ENCODE assay signal across 10 cellular contexts in the genomic region with DNA sequence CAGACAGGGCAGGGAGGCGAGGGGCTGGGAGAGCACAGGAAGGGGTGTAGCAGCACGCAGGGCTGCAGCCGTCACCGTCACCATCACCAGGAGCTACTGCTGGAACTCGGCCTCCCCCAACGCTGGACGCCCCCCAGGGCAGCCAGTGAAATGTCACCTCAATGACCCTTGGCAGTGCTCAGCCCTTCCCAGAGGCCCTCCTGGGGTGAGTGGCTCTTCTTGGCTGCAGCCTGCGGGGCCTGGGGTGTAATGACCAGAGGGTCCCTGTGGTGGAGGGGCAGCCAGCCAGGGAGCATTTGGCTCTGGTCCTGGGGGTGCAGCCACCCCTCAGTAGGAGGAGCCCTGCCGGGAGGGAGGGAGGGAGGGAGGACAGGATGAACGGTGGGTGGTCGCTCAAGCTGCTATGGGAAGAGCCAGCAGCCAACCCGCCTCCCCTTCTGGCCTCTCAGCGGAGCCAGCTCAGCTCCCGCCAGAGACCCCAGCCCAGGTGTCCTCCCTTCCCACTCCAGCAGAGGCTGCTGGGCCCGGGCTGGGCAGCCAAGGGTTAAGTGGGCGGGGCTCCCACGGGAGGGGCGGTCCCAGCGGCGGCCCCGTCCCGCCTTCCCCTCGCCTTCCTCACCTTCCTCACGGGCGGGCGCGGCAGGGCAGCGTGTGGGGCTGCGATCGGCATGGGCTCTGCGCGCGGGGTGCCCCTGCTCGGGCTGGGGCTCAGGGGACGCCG. TPM values are rescaled to one million over a fixed set of nuclear protein-coding genes. Genes with fewer than 3 reads are reported as not detected.
A peak's percentile ranks its signal among the peaks of the same experiment; 100 is the strongest.
DNase-seq lines count a peak whose midpoint lies in the region; ATAC-seq and TF ChIP-seq lines count a peak whose summit lies in the region.
"Had no signal": no experiment of that assay in that cellular context is flagged by ENCODE, and none has a peak within 500 bp of the region (broad histone marks: within the 10 kb centered on the region; RNA-seq: fewer than 3 reads in every experiment).

No MANE protein-coding gene starts in this region.

- H3K36me3 Mint-ChIP-seq in T-cell = no peaks in the 10 kb centered on the region

- peaks cover 0 to 8% (median 2%) of the 10 kb centered on the region in 3 donors for H3K4me1 Mint-ChIP-seq in T-cell

- CTCF ChIA-PET in T-cell (lab: Charles Lee) = no interaction called here

- H3K9me3 Mint-ChIP-seq in T-cell = no peaks in the 10 kb centered on the region

- H3K4me3 Mint-ChIP-seq in T-cell = no peak overlapping the region

- DNase-seq in NCI-H1436 (lab: John Stamatoyannopoulos, UW) (peak; percentile 16), NCI-H1436 treated with DMSO at 0.1 percent for 48 hours (lab: John Stamatoyannopoulos, UW) (no peak), T-cell (peak in 7 of 34 experiments; percentile 4 to 28 (median 14)), dorsolateral prefrontal cortex (peak in 1 of 10 donors; percentile 79), GOT3 (lab: John Stamatoyannopoulos, UW) (no peak)
- DNase-seq in stimulated activated CD4-positive, alpha-beta T cell treated with anti-CD3 and anti-CD28 coated beads, Interleukin-4, amount 100 ng/mL, for 48 hours (ENCODE audit: low read depth in 2 of 2) = peak; percentile 19 to 23

- no peak for TF ChIP-seq CTCF in dorsolateral prefrontal cortex (IDR thresholded peaks at IDR 0.05 in 54 of 56, conservative IDR thresholded peaks at IDR 0.05 in 2 of 56; ENCODE audit: low read depth in 1 of 56, partially characterized antibody in 56 of 56)

- POLR2A ChIA-PET in T-cell (lab: Charles Lee) = no interaction called here

- intact Hi-C loops in dorsolateral prefrontal cortex (cut with DNase I) = no loop called here

- no peak overlapping the region for H3K27ac Mint-ChIP-seq in T-cell

- peaks cover 0 to 32% (median 0%) of the 10 kb centered on the region in 45 donors for H3K27me3 ChIP-seq in dorsolateral prefrontal cortex

- H3K4me3 ChIP-seq in dorsolateral prefrontal cortex = peak overlapping the region in 57 of 59 donors; percentile 15 to 65 (median 52)
- H3K4me3 ChIP-seq: tibial nerve had no signal

- H3K27me3 Mint-ChIP-seq in T-cell = peaks cover 6 to 15% of the 10 kb centered on the region in 2 donors

- ATAC-seq in T-cell (replicated peaks in 1 of 4) (peak in 3 of 4 experiments; percentile 45 to 54 (median 48)), HG03460 (IDR thresholded peaks at IDR 0.05; ENCODE audit: unreplicated experiment) (no peak), GM19463 (IDR thresholded peaks at IDR 0.05; ENCODE audit: unreplicated experiment) (no peak)

- H3K27ac ChIP-seq in dorsolateral prefrontal cortex = peak overlapping the region in 2 of 59 donors; percentile 18 to 73
- H3K27ac ChIP-seq: tibial nerve had no signal

RNA-seq across cellular contexts. Expression of gene PLCH2, which starts 9.1 kb away (rescaled TPM):
- total RNA-seq in T-cell (10 to 100 TPM; 20.2 to 59.1 (median 27.9) TPM), dorsolateral prefrontal cortex (10 to 100 TPM; 15.5 to 43.3 (median 25.0) TPM)
- total RNA-seq: A673 had no signal

RNA-seq across cellular contexts. Expression of gene PEX10, which starts 54.6 kb away (rescaled TPM):
- total RNA-seq in T-cell (10 to 100 TPM; 11.7 to 13.2 (median 12.2) TPM), dorsolateral prefrontal cortex (10 to 100 TPM; 15.4 to 34.4 (median 24.5) TPM)

RNA-seq across cellular contexts. Expression of gene PANK4, which starts 59.4 kb away (rescaled TPM):
- total RNA-seq in T-cell (100 to 1,000 TPM in 3 of 5 donors, 10 to 100 TPM in 2; 51.0 to 128 (median 119) TPM), dorsolateral prefrontal cortex (10 to 100 TPM; 31.4 to 65.2 (median 46.7) TPM)

Comparison
In these comparisons a context has a peak if more than half of its experiments do, and no peak if none do; other contexts are left out.
1. DNase-seq: peak in NCI-H1436 (single experiment) and stimulated activated CD4-positive, alpha-beta T cell treated with anti-CD3 and anti-CD28 coated beads, Interleukin-4, amount 100 ng/mL, for 48 hours (2 of 2); none in NCI-H1436 treated with DMSO at 0.1 percent for 48 hours (single experiment) and GOT3 (single experiment).
2. ATAC-seq: peak in T-cell (3 of 4); none in HG03460 (single experiment) and GM19463 (single experiment).